Comparison of ENCODE assay signal across 8 cellular contexts in genomic region chr3:113698891-113699465, GRCh38. TPM values are rescaled to one million over a fixed set of nuclear protein-coding genes. Genes with fewer than 3 reads are reported as not detected.
DNase-seq lines count a peak whose midpoint lies in the region; ATAC-seq, FAIRE-seq and TF ChIP-seq lines count a peak whose summit lies in the region.

No MANE protein-coding gene starts in this region.

- H3K4me2 ChIP-seq in PC-9: peak overlapping the region; percentile 92; the same call in 1 of the 2 replicates

- no peak for TF ChIP-seq POLR2A in erythroblast (IDR thresholded peaks at IDR 0.05; ENCODE audit: low read length)

- no peak for FAIRE-seq in pancreas (lab: Jason Lieb, UNC)
- FAIRE-seq in RCC 7860 (lab: Jason Lieb, UNC): no peak

- ATAC-seq in pancreas: no peak

- H3K27me3 ChIP-seq in CD8-positive, alpha-beta memory T cell (ENCODE audit: insufficient read depth, low read length, poor library complexity, severe bottlenecking): no peaks in the 10 kb centered on the region
- H3K27me3 ChIP-seq in PC-9 (ENCODE audit: insufficient read depth, low read depth): no peaks in the 10 kb centered on the region
- no peaks in the 10 kb centered on the region for H3K27me3 ChIP-seq in pancreas

- H3K36me3 ChIP-seq in CD8-positive, alpha-beta memory T cell (ENCODE audit: insufficient read depth, low read length): no peaks in the 10 kb centered on the region
- H3K36me3 ChIP-seq in PC-9 (ENCODE audit: low read depth): no peaks in the 10 kb centered on the region
- H3K36me3 ChIP-seq in pancreas: no peaks in the 10 kb centered on the region

- no peak for TF ChIP-seq CTCF in PC-9 (conservative IDR thresholded peaks at IDR 0.05)
- TF ChIP-seq CTCF in pancreas (IDR thresholded peaks at IDR 0.05): no peak

- H3K36me3 Mint-ChIP-seq in CD8-positive, alpha-beta memory T cell: peaks cover 0 to 4% (median 1%) of the 10 kb centered on the region in 3 donors

- no peaks in the 10 kb centered on the region for H3K9me3 ChIP-seq in CD8-positive, alpha-beta memory T cell (ENCODE audit: low read length)
- H3K9me3 ChIP-seq in PC-9 (ENCODE audit: insufficient read depth, low read depth): no peaks in the 10 kb centered on the region
- H3K9me3 ChIP-seq in pancreas: no peaks in the 10 kb centered on the region

- H3K9me2 ChIP-seq in PC-9 (ENCODE audit: insufficient read depth): no peaks in the 10 kb centered on the region

- peaks cover 20% of the 10 kb centered on the region for H3K79me2 ChIP-seq in PC-9 (ENCODE audit: low read depth)

- H2AFZ ChIP-seq in PC-9: no peak overlapping the region

- CTCF ChIA-PET in CD8-positive, alpha-beta memory T cell (lab: Charles Lee): interaction anchor here (1.0 to 2.0 kb wide), 3 partner anchors 31 to 184 kb away, joined by 3 to 8 read pairs (median 3); partner anchors contain the start of genes NAA50 and SPICE1
- CTCF ChIA-PET in PC-9 (lab: Charles Lee): no interaction called here

- H4K20me1 ChIP-seq in PC-9 (ENCODE audit: insufficient read depth): no peaks in the 10 kb centered on the region

- intact Hi-C loops in PC-9 (cut with micrococcal nuclease; ENCODE audit: unreplicated experiment): loop anchor here (10.0 kb wide), 2 partner anchors 204 to 1134 kb away; partner anchors contain the start of genes ATG3 and SLC35A5
- intact Hi-C loops in pancreas (cut with DNase I): no loop called here

- H3F3A ChIP-seq in PC-9 (ENCODE audit: insufficient read depth, low read depth): peaks cover 15% of the 10 kb centered on the region; the same call in 1 of the 2 replicates

- H3K4me3 ChIP-seq in CD8-positive, alpha-beta memory T cell (ENCODE audit: low read length): no peak overlapping the region
- H3K4me3 ChIP-seq in PC-9 (no peak overlapping the region; the same call in 1 of the 2 replicates), pancreas (peak overlapping the region; percentile 0 to 44 (median 14))

- no peaks in the 10 kb centered on the region for H3K9me3 Mint-ChIP-seq in CD8-positive, alpha-beta memory T cell

- POLR2A ChIA-PET in CD8-positive, alpha-beta memory T cell (lab: Charles Lee): no interaction called here
- POLR2A ChIA-PET in PC-9 (lab: Charles Lee; ENCODE audit: unreplicated experiment): interaction anchor here (0.6 kb wide), 1 partner anchor 130 kb away, joined by 5 read pairs; no protein-coding TSS in a partner anchor

- H3K27ac ChIP-seq in CD8-positive, alpha-beta memory T cell (ENCODE audit: low read depth, low read length): no peak overlapping the region
- H3K27ac ChIP-seq in PC-9: no peak overlapping the region
- H3K27ac ChIP-seq in pancreas: peak overlapping the region in 1 of 4 donors; percentile 99

- H3K4me1 Mint-ChIP-seq in CD8-positive, alpha-beta memory T cell: peaks cover 16 to 18% (median 18%) of the 10 kb centered on the region in 3 donors

- H3K27ac Mint-ChIP-seq in CD8-positive, alpha-beta memory T cell: peak overlapping the region in 4 of 8 donors; percentile 54 to 85 (median 64)

- peaks cover 0 to 2% of the 10 kb centered on the region in 2 donors for H3K27me3 Mint-ChIP-seq in CD8-positive, alpha-beta memory T cell

- no TSS peak for BruUV-seq in PC-9 (replicated peaks; lab: Mats Ljungman, UMichigan)

- H3K4me3 Mint-ChIP-seq in CD8-positive, alpha-beta memory T cell: peak overlapping the region; percentile 36 to 79 (median 67)

- 22 to 29% methylated on average over 28 to 29 of the region's 29 CpGs for WGBS in pancreas, 2 donors

- DNase-seq in CD8-positive, alpha-beta memory T cell: peak in 1 of 5 donors; percentile 15
- DNase-seq in PC-9: peak in 1 of 2 experiments; percentile 38
- DNase-seq in erythroblast (lab: John Stamatoyannopoulos, UW): peak; percentile 38 to 55
- DNase-seq in pancreas: peak in 3 of 6 donors; percentile 31 to 65 (median 32)
- DNase-seq in KG1 (lab: John Stamatoyannopoulos, UW): no peak
- no peak for DNase-seq in RCC 7860 (ENCODE audit: low spot score)
- DNase-seq in Ammon's horn (ENCODE audit: low spot score): no peak
- no peak for DNase-seq in SIG-M5 (lab: John Stamatoyannopoulos, UW)

- peaks cover 28% of the 10 kb centered on the region for H3K4me1 ChIP-seq in CD8-positive, alpha-beta memory T cell (ENCODE audit: insufficient read depth, low read length)
- H3K4me1 ChIP-seq in PC-9 (replicated peaks; ENCODE audit: insufficient read depth) (peaks cover 13% of the 10 kb centered on the region), pancreas (peaks cover 0 to 21% (median 16%) of the 10 kb centered on the region in 3 donors)

RNA-seq across cellular contexts. Expression of gene USF3, which starts 2.5 kb away (rescaled TPM):
- total RNA-seq in CD8-positive, alpha-beta memory T cell: 10 to 100 TPM; 11.2 to 13.2 TPM
- 4.9 TPM for polyA plus RNA-seq in CD8-positive, alpha-beta memory T cell
- total RNA-seq in PC-9 (2021): 7.1 and 12.8 TPM in 2 replicates
- total RNA-seq in pancreas: 10 to 100 TPM in 3 of 6 donors, 1 to 10 TPM in 3; 8.2 to 12.3 (median 10.0) TPM
- polyA plus RNA-seq in pancreas: 1 to 10 TPM; 2.9 to 6.5 TPM

RNA-seq across cellular contexts. Expression of gene NAA50, which starts 47.1 kb away (rescaled TPM):
- total RNA-seq in CD8-positive, alpha-beta memory T cell: 100 to 1,000 TPM; 194 to 199 TPM
- 77.7 TPM for polyA plus RNA-seq in CD8-positive, alpha-beta memory T cell
- total RNA-seq in PC-9 (2021) (198 and 221 TPM in 2 replicates), pancreas (10 to 100 TPM; 26.4 to 46.2 (median 40.5) TPM)
- 10 to 100 TPM in 1 of 2 donors, 1 to 10 TPM in 1; 8.4 to 19.8 TPM for polyA plus RNA-seq in pancreas

RNA-seq across cellular contexts. Expression of gene ATP6V1A, which starts 47.9 kb away (rescaled TPM):
- 10 to 100 TPM; 45.4 to 48.0 TPM for total RNA-seq in CD8-positive, alpha-beta memory T cell
- polyA plus RNA-seq in CD8-positive, alpha-beta memory T cell: 34.0 TPM
- total RNA-seq in PC-9 (2021) (56.2 and 75.1 TPM in 2 replicates), pancreas (10 to 100 TPM; 20.3 to 44.7 (median 34.2) TPM)
- 10 to 100 TPM in 1 of 2 donors, 1 to 10 TPM in 1; 5.9 to 14.7 TPM for polyA plus RNA-seq in pancreas

Comparison
In these comparisons a context has a peak if more than half of its experiments do, and no peak if none do; other contexts are left out.
1. DNase-seq: peak in erythroblast (2 of 2); none in KG1 (single experiment), RCC 7860 (single experiment), Ammon's horn (single experiment) and SIG-M5 (single experiment).
2. H3K4me3 ChIP-seq: peak in pancreas (4 of 4); none in CD8-positive, alpha-beta memory T cell (single experiment) and PC-9 (single experiment).